9 cellular contexts compared by ENCODE assay signal in genomic region chr13:110305949-110306339, GRCh38. TPM values are rescaled to one million over a fixed set of nuclear protein-coding genes. Genes with fewer than 3 reads are reported as not detected.
DNase-seq lines count a peak whose midpoint lies in the region; ATAC-seq and TF ChIP-seq lines count a peak whose summit lies in the region.
"Had no signal": no experiment of that assay in that cellular context is flagged by ENCODE, and none has a peak within 500 bp of the region (broad histone marks: within the 10 kb centered on the region; RNA-seq: fewer than 3 reads in every experiment).

No MANE protein-coding gene starts in this region.

- H3K4me1 Mint-ChIP-seq in endothelial cell (ENCODE audit: unreplicated experiment): peaks cover 80% of the 10 kb centered on the region
- peaks cover 47% of the 10 kb centered on the region for H3K4me1 Mint-ChIP-seq in type B pancreatic cell (ENCODE audit: unreplicated experiment)

- H3K4me3 ChIP-seq in mucosa of rectum (ENCODE audit: low read length in 2 of 2): peak overlapping the region; percentile 53 to 66

- peak overlapping the region; percentile 35 to 81 for H3K27ac ChIP-seq in mucosa of rectum (ENCODE audit: low read depth in 2 of 2, low read length in 2 of 2)

- peaks cover 9 to 21% of the 10 kb centered on the region in 2 donors for H3K4me1 ChIP-seq in mucosa of rectum (ENCODE audit: control insufficient read depth in 2 of 2, insufficient read depth in 2 of 2, low read length in 2 of 2)

- H3K36me3 Mint-ChIP-seq in endothelial cell (ENCODE audit: low read depth, unreplicated experiment): peaks cover 66% of the 10 kb centered on the region
- no peaks in the 10 kb centered on the region for H3K36me3 Mint-ChIP-seq in type B pancreatic cell

- H3K27me3 Mint-ChIP-seq in endothelial cell (ENCODE audit: unreplicated experiment): peaks cover 17% of the 10 kb centered on the region
- peaks cover 51% of the 10 kb centered on the region for H3K27me3 Mint-ChIP-seq in type B pancreatic cell

- no peak for ATAC-seq in GM21786 (IDR thresholded peaks at IDR 0.05; ENCODE audit: unreplicated experiment)

- H3K4me3 Mint-ChIP-seq in endothelial cell (ENCODE audit: unreplicated experiment): peak overlapping the region; percentile 96
- peak overlapping the region; percentile 82 for H3K4me3 Mint-ChIP-seq in type B pancreatic cell

- H3K9ac ChIP-seq in mucosa of rectum (ENCODE audit: low read depth in 1 of 2, low read length in 2 of 2): peak overlapping the region in 1 of 2 donors; percentile 74

- H3K9me3 Mint-ChIP-seq in endothelial cell (ENCODE audit: unreplicated experiment) (no peaks in the 10 kb centered on the region), type B pancreatic cell (no peaks in the 10 kb centered on the region)

- no peaks in the 10 kb centered on the region for H3K36me3 ChIP-seq in mucosa of rectum (ENCODE audit: control insufficient read depth in 2 of 2, insufficient read depth in 2 of 2, low read length in 2 of 2)

- DNase-seq in DMS79 treated with DMSO at 0.1 percent for 48 hours (lab: John Stamatoyannopoulos, UW) (peak; percentile 57), DMS79 (lab: John Stamatoyannopoulos, UW) (no peak), endothelial cell (ENCODE audit: low spot score) (no peak), type B pancreatic cell (ENCODE audit: extremely low spot score, unreplicated experiment) (no peak), NCI-H524 (lab: John Stamatoyannopoulos, UW) (no peak)
- DNase-seq in activated T-cell treated with anti-CD3 and anti-CD28 coated beads, Interleukin-2, amount 50 U/mL, for 1 hour: no peak
- DNase-seq: activated CD8-positive, alpha-beta memory T cell treated with anti-CD3 and anti-CD28 coated beads, Interleukin-2, amount 50 U/mL, for 48 hours had no signal

- peaks cover 4 to 46% of the 10 kb centered on the region in 2 donors for H3K27me3 ChIP-seq in mucosa of rectum (ENCODE audit: control insufficient read depth in 2 of 2, insufficient read depth in 2 of 2, low read length in 2 of 2)

- H3K27ac Mint-ChIP-seq in endothelial cell (ENCODE audit: unreplicated experiment) (peak overlapping the region; percentile 76), type B pancreatic cell (no peak overlapping the region)

- H3K9me3 ChIP-seq in mucosa of rectum (ENCODE audit: control insufficient read depth in 2 of 2, low read length in 2 of 2): no peaks in the 10 kb centered on the region

- TF ChIP-seq CTCF in endothelial cell (IDR thresholded peaks at IDR 0.05; ENCODE audit: unreplicated experiment) (no peak), type B pancreatic cell (conservative IDR thresholded peaks at IDR 0.05) (no peak)

RNA-seq across cellular contexts. Expression of gene COL4A1, which starts 1.0 kb away (rescaled TPM):
- 2,720 TPM for total RNA-seq in endothelial cell (ENCODE audit: unreplicated experiment)
- 20.4 and 83.6 TPM in 2 replicates for total RNA-seq in type B pancreatic cell (ENCODE audit: low replicate concordance)

RNA-seq across cellular contexts. Expression of gene COL4A2, which starts 1.1 kb away (rescaled TPM):
- 1,556 TPM for total RNA-seq in endothelial cell (ENCODE audit: unreplicated experiment)
- 38.6 and 145 TPM in 2 replicates for total RNA-seq in type B pancreatic cell (ENCODE audit: low replicate concordance)

Comparison
In these comparisons a context has a peak if more than half of its experiments do, and no peak if none do; other contexts are left out.
1. RNA of gene COL4A1, which starts 1.0 kb away (total RNA-seq): 2,720 TPM in endothelial cell (single experiment); 20.4 to 83.6 TPM in type B pancreatic cell; every median in the first group is over 10 times any median in the second.
2. RNA of gene COL4A2, which starts 1.1 kb away (total RNA-seq): 1,556 TPM in endothelial cell (single experiment); 38.6 to 145 TPM in type B pancreatic cell; every median in the first group is over 10 times any median in the second.